ENCODE assay signal across 1 cellular context in genomic region chr11:68683086-68683951, GRCh38.
TF ChIP-seq lines count a peak whose summit lies in the region.

No MANE protein-coding gene starts in this region.

TF ChIP-seq in WTC11, 78 proteins besides CTCF, POLR2A, EP300 and RAD21 (continued from another document):
- no peak for TF ChIP-seq PREB (CRISPR knock-in tag; IDR thresholded peaks at IDR 0.05; ENCODE audit: borderline replicate concordance)
- no peak for TF ChIP-seq OVOL2 (CRISPR knock-in tag; IDR thresholded peaks at IDR 0.05; ENCODE audit: borderline replicate concordance)
- TF ChIP-seq ZBTB21 (CRISPR knock-in tag; IDR thresholded peaks at IDR 0.05; ENCODE audit: borderline replicate concordance): no peak
- TF ChIP-seq CREB1 (CRISPR knock-in tag; IDR thresholded peaks at IDR 0.05): no peak
- TF ChIP-seq ATF1 (CRISPR knock-in tag; IDR thresholded peaks at IDR 0.05): no peak
- TF ChIP-seq PRRX2 (CRISPR knock-in tag; IDR thresholded peaks at IDR 0.05): no peak
